Comparison of ENCODE assay signal across 25 cellular contexts in the genomic region with DNA sequence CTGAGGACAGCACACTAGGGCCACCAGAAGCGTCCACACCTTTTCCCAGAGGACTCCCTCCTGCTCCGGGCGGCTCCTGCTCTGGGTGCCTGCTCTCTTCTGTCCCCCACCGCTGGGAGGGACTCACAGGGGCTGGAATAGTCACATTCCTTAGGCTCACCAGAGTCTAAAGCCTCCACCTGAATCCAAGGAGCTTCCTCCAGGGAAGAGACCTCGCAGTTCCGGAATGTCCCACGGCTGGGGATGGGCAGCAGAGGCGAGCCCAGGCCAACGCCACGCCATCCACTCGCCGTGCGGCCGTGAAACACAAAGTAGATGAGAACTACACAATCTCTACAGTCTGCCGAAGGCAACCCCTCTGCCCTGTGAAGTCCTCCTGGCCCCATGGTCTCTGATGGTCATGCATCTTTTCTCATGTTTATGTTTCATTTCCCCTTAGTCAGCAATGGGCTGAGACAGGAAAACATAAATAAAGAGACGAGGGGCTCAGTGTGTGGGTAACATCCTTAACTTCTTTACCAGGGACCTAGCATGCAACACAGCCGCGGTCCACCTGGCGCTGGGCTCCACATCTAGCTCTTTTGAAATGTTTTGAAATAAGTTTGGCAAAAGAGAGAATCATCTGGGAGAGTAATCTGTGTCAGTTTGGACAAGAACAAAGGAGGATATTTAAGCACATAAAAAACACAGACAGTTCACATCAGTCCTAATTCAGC.
DNase-seq lines count a peak whose midpoint lies in the region; ATAC-seq, FAIRE-seq and TF ChIP-seq lines count a peak whose summit lies in the region.
"Had no signal": no experiment of that assay in that cellular context is flagged by ENCODE, and none has a peak within 500 bp of the region (broad histone marks: within the 10 kb centered on the region; RNA-seq: fewer than 3 reads in every experiment).

No MANE protein-coding gene starts in this region.

- H3K9me3 Mint-ChIP-seq in Caco-2 (ENCODE audit: unreplicated experiment) (peaks cover 9% of the 10 kb centered on the region), WTC11 (no peaks in the 10 kb centered on the region)
- H3K9me3 Mint-ChIP-seq: activated naive CD8-positive, alpha-beta T cell treated with anti-CD3 and anti-CD28 coated beads, Interleukin-2, amount 10 ng/mL, durations not matched to agents 7 days and 5 days; activated T-cell treated with anti-CD3 and anti-CD28 coated beads, Interleukin-2, amount 50 U/mL, for 72 hours; natural killer cell; T-helper 1 cell treated with Interleukin-12 subunit alpha and Interleukin-12 subunit beta and Interleukin-4 antibody, amounts not matched to agents 30 μg/mL and 1 μg/mL, for 36 hours had no signal

- no peaks in the 10 kb centered on the region for H3K36me3 ChIP-seq in Caco-2 (ENCODE audit: control insufficient read depth, insufficient read depth, low read length)
- no peaks in the 10 kb centered on the region for H3K36me3 ChIP-seq in kidney (ENCODE audit: control insufficient read depth in 1 of 2, insufficient read depth in 2 of 2, low read length in 2 of 2)
- H3K36me3 ChIP-seq in PC-3 (ENCODE audit: low read depth, low read length): peaks cover 78% of the 10 kb centered on the region

- H3K27ac Mint-ChIP-seq in Caco-2 (ENCODE audit: unreplicated experiment) (peak overlapping the region; percentile 67), WTC11 (peak overlapping the region; percentile 48)
- H3K27ac Mint-ChIP-seq: activated naive CD8-positive, alpha-beta T cell treated with anti-CD3 and anti-CD28 coated beads, Interleukin-2, amount 10 ng/mL, durations not matched to agents 7 days and 5 days; activated T-cell treated with anti-CD3 and anti-CD28 coated beads, Interleukin-2, amount 50 U/mL, for 72 hours; natural killer cell; stimulated activated naive B cell treated with anti-CD40 and anti-IgM and Interleukin-4, amounts not matched to agents 10 μg/mL and 1 μg/mL and 100 μg/mL, for 72 hours; T-helper 1 cell treated with Interleukin-12 subunit alpha and Interleukin-12 subunit beta and Interleukin-4 antibody, amounts not matched to agents 30 μg/mL and 1 μg/mL, for 36 hours had no signal

- H3K4me1 Mint-ChIP-seq in Caco-2 (ENCODE audit: low read depth, unreplicated experiment): peaks cover 5% of the 10 kb centered on the region
- peaks cover 26% of the 10 kb centered on the region for H3K4me1 Mint-ChIP-seq in WTC11
- H3K4me1 Mint-ChIP-seq: activated naive CD8-positive, alpha-beta T cell treated with anti-CD3 and anti-CD28 coated beads, Interleukin-2, amount 10 ng/mL, durations not matched to agents 7 days and 5 days; CD8-positive, alpha-beta memory T cell; natural killer cell; stimulated activated naive B cell treated with anti-CD40 and anti-IgM and Interleukin-4, amounts not matched to agents 10 μg/mL and 1 μg/mL and 100 μg/mL, for 72 hours had no signal

- no peak overlapping the region for H2AFZ ChIP-seq in PC-3 (ENCODE audit: low read length)

- no peaks in the 10 kb centered on the region for H3K36me3 Mint-ChIP-seq in Caco-2 (ENCODE audit: insufficient read depth, unreplicated experiment)
- peaks cover 69% of the 10 kb centered on the region for H3K36me3 Mint-ChIP-seq in WTC11
- H3K36me3 Mint-ChIP-seq: activated naive CD8-positive, alpha-beta T cell treated with anti-CD3 and anti-CD28 coated beads, Interleukin-2, amount 10 ng/mL, durations not matched to agents 7 days and 5 days; CD8-positive, alpha-beta memory T cell; natural killer cell had no signal

- no peaks in the 10 kb centered on the region for H3K9me2 ChIP-seq in PC-3 (replicated peaks; ENCODE audit: low read length)

- POLR2A ChIA-PET in Caco-2 (lab: Charles Lee) (no interaction called here), WTC11 (lab: Charles Lee) (no interaction called here), PC-3 (lab: Charles Lee; ENCODE audit: unreplicated experiment) (no interaction called here)

- H3K4me2 ChIP-seq in PC-3 (ENCODE audit: low read length): no peak overlapping the region

- no peaks in the 10 kb centered on the region for H3K27me3 ChIP-seq in Caco-2 (replicated peaks; ENCODE audit: control insufficient read depth, insufficient read depth, low read length)
- H3K27me3 ChIP-seq in PC-3 (ENCODE audit: low read length): no peaks in the 10 kb centered on the region
- H3K27me3 ChIP-seq: cardiac muscle cell, upper lobe of right lung had no signal

- BruUV-seq in Caco-2 (replicated peaks; lab: Mats Ljungman, UMichigan) (no TSS peak), PC-3 (replicated peaks; lab: Mats Ljungman, UMichigan) (no TSS peak)

- H3K27ac ChIP-seq in kidney (ENCODE audit: low read depth in 2 of 2, low read length in 2 of 2) (no peak overlapping the region), PC-3 (ENCODE audit: low read length) (no peak overlapping the region)
- H3K27ac ChIP-seq: cardiac muscle cell, upper lobe of right lung, VCaP had no signal

- H4K20me1 ChIP-seq in PC-3 (ENCODE audit: low read length): no peaks in the 10 kb centered on the region

- TF ChIP-seq CTCF in Caco-2 (IDR thresholded peaks at IDR 0.05; ENCODE audit: insufficient read depth in 1 of 2, low read depth in 1 of 2, low read length in 1 of 2, severe bottlenecking in 1 of 2, unreplicated experiment in 1 of 2) (no peak), WTC11 (IDR thresholded peaks at IDR 0.05) (no peak), kidney (IDR thresholded peaks at IDR 0.05; ENCODE audit: borderline replicate concordance, extremely low read depth, insufficient read depth) (no peak), PC-3 (conservative IDR thresholded peaks at IDR 0.05; ENCODE audit: low read depth, low read length) (no peak)

- FAIRE-seq in kidney (lab: Jason Lieb, UNC): no peak

- H3K9ac ChIP-seq in kidney (ENCODE audit: low read length in 2 of 2) (no peak overlapping the region), PC-3 (ENCODE audit: low read length) (no peak overlapping the region)

- DNase-seq in Caco-2 (peak in 1 of 2 experiments; percentile 35), WTC11 (ENCODE audit: low spot score) (no peak), kidney (peak; percentile 71), sciatic nerve (ENCODE audit: low spot score) (peak; percentile 42), activated T-cell treated with anti-CD3 and anti-CD28 coated beads for 4 hours (no peak), AG08396 (ENCODE audit: low spot score) (no peak), midbrain (lab: John Stamatoyannopoulos, UW) (no peak), PC-3 (no peak)
- DNase-seq: activated CD4-positive, alpha-beta T cell treated with anti-CD3 and anti-CD28 coated beads, Interleukin-2, amount 50 U/mL, for 48 hours; activated naive CD8-positive, alpha-beta T cell treated with anti-CD3 and anti-CD28 coated beads, Interleukin-2, amount 10 ng/mL, durations not matched to agents 7 days and 5 days; activated T-cell treated with anti-CD3 and anti-CD28 coated beads, Interleukin-2, amount 50 U/mL, for 72 hours; CD8-positive, alpha-beta memory T cell; EL; mammary epithelial cell; natural killer cell; NCI-H1092; NCI-H2107; NCI-H524; SHP77 treated with DMSO at 0.1 percent for 48 hours; stimulated activated naive B cell treated with anti-CD40 and anti-IgM and Interleukin-4, amounts not matched to agents 10 μg/mL and 1 μg/mL and 100 μg/mL, for 72 hours; upper lobe of right lung had no signal

- H3K9me3 ChIP-seq in Caco-2 (no peaks in the 10 kb centered on the region), kidney (ENCODE audit: control insufficient read depth in 1 of 2, low read length in 2 of 2) (no peaks in the 10 kb centered on the region), PC-3 (ENCODE audit: low read length) (no peaks in the 10 kb centered on the region)
- H3K9me3 ChIP-seq: upper lobe of right lung had no signal

- peaks cover 7% of the 10 kb centered on the region; the same call in 1 of the 2 replicates for H3K4me1 ChIP-seq in Caco-2
- H3K4me1 ChIP-seq in kidney (ENCODE audit: control insufficient read depth in 1 of 2, insufficient read depth in 1 of 2, low read depth in 1 of 2, low read length in 2 of 2): no peaks in the 10 kb centered on the region
- no peaks in the 10 kb centered on the region for H3K4me1 ChIP-seq in PC-3 (ENCODE audit: insufficient read depth, low read length)

- no peaks in the 10 kb centered on the region for H3K27me3 Mint-ChIP-seq in Caco-2 (ENCODE audit: insufficient read depth, unreplicated experiment)
- H3K27me3 Mint-ChIP-seq in WTC11 (ENCODE audit: low read depth): no peaks in the 10 kb centered on the region
- H3K27me3 Mint-ChIP-seq: activated naive CD8-positive, alpha-beta T cell treated with anti-CD3 and anti-CD28 coated beads, Interleukin-2, amount 10 ng/mL, durations not matched to agents 7 days and 5 days; CD8-positive, alpha-beta memory T cell; stimulated activated naive B cell treated with anti-CD40 and anti-IgM and Interleukin-4, amounts not matched to agents 10 μg/mL and 1 μg/mL and 100 μg/mL, for 72 hours had no signal

- CTCF ChIA-PET in Caco-2 (lab: Charles Lee) (no interaction called here), WTC11 (lab: Charles Lee) (interaction anchor here (0.7 to 1.7 kb wide), 5 partner anchors 20 to 124 kb away, joined by 3 to 6 read pairs (median 3); no protein-coding TSS in a partner anchor), PC-3 (lab: Charles Lee) (interaction anchor here (0.6 kb wide), 1 partner anchor 29 kb away, joined by 3 read pairs; no protein-coding TSS in a partner anchor)

- ATAC-seq in WTC11 (no peak), sciatic nerve (no peak), PC-3 (no peak)
- ATAC-seq: activated T-cell treated with anti-CD3 and anti-CD28 coated beads, Interleukin-2, amount 50 U/mL, for 72 hours; HCT116; natural killer cell; stimulated activated naive B cell treated with anti-CD40 and anti-IgM and Interleukin-4, amounts not matched to agents 10 μg/mL and 1 μg/mL and 100 μg/mL, for 72 hours; upper lobe of right lung had no signal

- H3F3A ChIP-seq in PC-3 (ENCODE audit: low read length, unreplicated experiment): no peaks in the 10 kb centered on the region

- no peak overlapping the region for H3K4me3 Mint-ChIP-seq in Caco-2 (ENCODE audit: unreplicated experiment)
- H3K4me3 Mint-ChIP-seq in WTC11: no peak overlapping the region
- H3K4me3 Mint-ChIP-seq: activated naive CD8-positive, alpha-beta T cell treated with anti-CD3 and anti-CD28 coated beads, Interleukin-2, amount 10 ng/mL, durations not matched to agents 7 days and 5 days; activated T-cell treated with anti-CD3 and anti-CD28 coated beads, Interleukin-2, amount 50 U/mL, for 72 hours; CD8-positive, alpha-beta memory T cell; natural killer cell; stimulated activated naive B cell treated with anti-CD40 and anti-IgM and Interleukin-4, amounts not matched to agents 10 μg/mL and 1 μg/mL and 100 μg/mL, for 72 hours; T-helper 1 cell treated with Interleukin-12 subunit alpha and Interleukin-12 subunit beta and Interleukin-4 antibody, amounts not matched to agents 30 μg/mL and 1 μg/mL, for 36 hours had no signal

- H3K79me2 ChIP-seq in PC-3 (ENCODE audit: low read length): peaks cover 31% of the 10 kb centered on the region

- no peak overlapping the region for H3K4me3 ChIP-seq in Caco-2 (ENCODE audit: low read depth, low read length)
- no peak overlapping the region for H3K4me3 ChIP-seq in kidney (ENCODE audit: low read length in 2 of 2)
- no peak overlapping the region for H3K4me3 ChIP-seq in PC-3 (ENCODE audit: low read length)
- H3K4me3 ChIP-seq: cardiac muscle cell, upper lobe of right lung had no signal

- intact Hi-C loops in Caco-2 (cut with micrococcal nuclease; ENCODE audit: unreplicated experiment): no loop called here
- intact Hi-C loops in kidney (cut with DNase I): no loop called here
- intact Hi-C loops in sciatic nerve (cut with DNase I): no loop called here
- intact Hi-C loops in PC-3 (cut with micrococcal nuclease): no loop called here

Comparison
In these comparisons a context has a peak if more than half of its experiments do, and no peak if none do; other contexts are left out.
1. DNase-seq: peak in kidney (single experiment) and sciatic nerve (single experiment); none in WTC11 (single experiment), activated T-cell treated with anti-CD3 and anti-CD28 coated beads for 4 hours (single experiment), AG08396 (single experiment), midbrain (single experiment) and PC-3 (single experiment).